Comparison of ENCODE assay signal across 1 cellular context in the genomic region with DNA sequence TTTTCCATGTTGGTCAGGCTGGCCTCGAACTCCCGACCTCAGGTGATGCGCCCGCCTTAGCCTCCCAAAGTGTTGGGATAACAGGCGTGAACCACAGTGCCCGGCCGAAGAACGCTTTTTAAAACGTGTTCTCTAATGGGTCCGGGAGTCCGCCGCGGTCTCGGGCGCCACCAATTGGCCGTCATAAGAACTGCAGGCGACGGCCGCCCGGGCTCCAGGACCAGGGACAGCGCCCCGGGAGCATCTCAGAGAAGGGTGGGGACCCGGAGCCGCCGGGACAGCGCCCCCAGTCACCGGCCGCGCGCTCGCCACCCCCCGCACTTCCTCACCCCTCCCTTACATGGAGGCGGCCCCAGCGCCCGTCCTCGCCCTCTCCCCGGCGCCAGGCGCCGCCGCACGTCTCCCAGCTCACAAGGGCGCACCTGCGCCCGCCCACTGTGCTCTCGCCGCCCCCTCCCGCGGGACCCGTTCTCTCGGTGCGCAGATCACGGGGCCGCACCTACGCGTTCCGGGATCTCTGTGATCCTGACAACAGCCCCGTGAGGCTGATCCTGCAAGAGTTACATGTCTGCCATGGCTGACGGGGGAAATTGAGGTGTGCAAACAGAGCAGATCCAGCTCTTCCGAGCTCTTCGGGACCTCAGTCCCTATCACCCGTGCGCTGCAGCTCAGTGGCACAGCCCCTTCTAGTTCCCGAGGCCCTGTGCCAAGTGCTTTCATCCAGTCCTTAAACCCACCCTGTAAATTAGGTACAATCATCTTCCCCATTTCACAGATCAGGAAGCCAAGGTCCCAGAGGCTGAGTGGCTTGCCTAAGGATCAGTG.
A peak's percentile ranks its signal among the peaks of the same experiment; 100 is the strongest.
TF ChIP-seq lines count a peak whose summit lies in the region.

No MANE protein-coding gene starts in this region.

TF ChIP-seq in HEK293, 187 proteins besides CTCF, POLR2A, EP300 and RAD21 (continued from another document and continues in another):
- TF ChIP-seq, protein P1, sequence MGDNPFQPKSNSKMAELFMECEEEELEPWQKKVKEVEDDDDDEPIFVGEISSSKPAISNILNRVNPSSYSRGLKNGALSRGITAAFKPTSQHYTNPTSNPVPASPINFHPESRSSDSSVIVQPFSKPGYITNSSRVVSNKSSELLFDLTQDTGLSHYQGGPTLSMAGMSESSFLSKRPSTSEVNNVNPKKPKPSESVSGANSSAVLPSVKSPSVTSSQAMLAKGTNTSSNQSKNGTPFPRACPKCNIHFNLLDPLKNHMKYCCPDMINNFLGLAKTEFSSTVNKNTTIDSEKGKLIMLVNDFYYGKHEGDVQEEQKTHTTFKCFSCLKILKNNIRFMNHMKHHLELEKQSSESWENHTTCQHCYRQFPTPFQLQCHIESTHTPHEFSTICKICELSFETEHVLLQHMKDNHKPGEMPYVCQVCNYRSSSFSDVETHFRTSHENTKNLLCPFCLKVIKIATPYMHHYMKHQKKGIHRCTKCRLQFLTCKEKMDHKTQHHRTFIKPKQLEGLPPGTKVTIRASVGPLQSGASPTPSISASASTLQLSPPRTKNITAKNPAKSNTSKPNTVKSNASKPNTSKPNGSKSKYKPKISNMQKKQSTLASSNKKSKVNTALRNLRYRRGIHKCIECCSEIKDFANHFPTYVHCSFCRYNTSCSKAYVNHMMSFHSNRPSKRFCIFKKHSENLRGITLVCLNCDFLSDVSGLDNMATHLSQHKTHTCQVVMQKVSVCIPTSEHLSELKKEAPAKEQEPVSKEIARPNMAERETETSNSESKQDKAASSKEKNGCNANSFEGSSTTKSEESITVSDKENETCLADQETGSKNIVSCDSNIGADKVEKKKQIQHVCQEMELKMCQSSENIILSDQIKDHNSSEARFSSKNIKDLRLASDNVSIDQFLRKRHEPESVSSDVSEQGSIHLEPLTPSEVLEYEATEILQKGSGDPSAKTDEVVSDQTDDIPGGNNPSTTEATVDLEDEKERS (tag by site-specific recombination; IDR thresholded peaks at IDR 0.05) = no peak
- peak; percentile 88; the same call in 1 of the 2 replicates for TF ChIP-seq ZNF561 (tag by site-specific recombination; IDR thresholded peaks at IDR 0.05; ENCODE audit: borderline replicate concordance)
- TF ChIP-seq, protein P2, sequence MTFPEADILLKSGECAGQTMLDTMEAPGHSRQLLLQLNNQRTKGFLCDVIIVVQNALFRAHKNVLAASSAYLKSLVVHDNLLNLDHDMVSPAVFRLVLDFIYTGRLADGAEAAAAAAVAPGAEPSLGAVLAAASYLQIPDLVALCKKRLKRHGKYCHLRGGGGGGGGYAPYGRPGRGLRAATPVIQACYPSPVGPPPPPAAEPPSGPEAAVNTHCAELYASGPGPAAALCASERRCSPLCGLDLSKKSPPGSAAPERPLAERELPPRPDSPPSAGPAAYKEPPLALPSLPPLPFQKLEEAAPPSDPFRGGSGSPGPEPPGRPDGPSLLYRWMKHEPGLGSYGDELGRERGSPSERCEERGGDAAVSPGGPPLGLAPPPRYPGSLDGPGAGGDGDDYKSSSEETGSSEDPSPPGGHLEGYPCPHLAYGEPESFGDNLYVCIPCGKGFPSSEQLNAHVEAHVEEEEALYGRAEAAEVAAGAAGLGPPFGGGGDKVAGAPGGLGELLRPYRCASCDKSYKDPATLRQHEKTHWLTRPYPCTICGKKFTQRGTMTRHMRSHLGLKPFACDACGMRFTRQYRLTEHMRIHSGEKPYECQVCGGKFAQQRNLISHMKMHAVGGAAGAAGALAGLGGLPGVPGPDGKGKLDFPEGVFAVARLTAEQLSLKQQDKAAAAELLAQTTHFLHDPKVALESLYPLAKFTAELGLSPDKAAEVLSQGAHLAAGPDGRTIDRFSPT (tag by site-specific recombination; IDR thresholded peaks at IDR 0.05) = no peak
- TF ChIP-seq ZNF174 (tag by site-specific recombination; IDR thresholded peaks at IDR 0.05) = no peak
- TF ChIP-seq ZFP37 (tag by site-specific recombination; IDR thresholded peaks at IDR 0.05) = peak; percentile 73; the same call in 1 of the 2 replicates
- no peak for TF ChIP-seq ZNF37A (tag by site-specific recombination; IDR thresholded peaks at IDR 0.05)
- TF ChIP-seq, protein P3, sequence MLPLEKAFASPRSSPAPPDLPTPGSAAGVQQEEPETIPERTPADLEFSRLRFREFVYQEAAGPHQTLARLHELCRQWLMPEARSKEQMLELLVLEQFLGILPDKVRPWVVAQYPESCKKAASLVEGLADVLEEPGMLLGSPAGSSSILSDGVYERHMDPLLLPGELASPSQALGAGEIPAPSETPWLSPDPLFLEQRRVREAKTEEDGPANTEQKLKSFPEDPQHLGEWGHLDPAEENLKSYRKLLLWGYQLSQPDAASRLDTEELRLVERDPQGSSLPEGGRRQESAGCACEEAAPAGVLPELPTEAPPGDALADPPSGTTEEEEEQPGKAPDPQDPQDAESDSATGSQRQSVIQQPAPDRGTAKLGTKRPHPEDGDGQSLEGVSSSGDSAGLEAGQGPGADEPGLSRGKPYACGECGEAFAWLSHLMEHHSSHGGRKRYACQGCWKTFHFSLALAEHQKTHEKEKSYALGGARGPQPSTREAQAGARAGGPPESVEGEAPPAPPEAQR (tag by site-specific recombination; IDR thresholded peaks at IDR 0.05) = no peak
- no peak for TF ChIP-seq OSR2 (tag by site-specific recombination; IDR thresholded peaks at IDR 0.05)
- no peak for TF ChIP-seq ZNF292 (tag by site-specific recombination; IDR thresholded peaks at IDR 0.05; ENCODE audit: borderline replicate concordance, low read depth)
- no peak for TF ChIP-seq MYNN (tag by site-specific recombination; IDR thresholded peaks at IDR 0.05; ENCODE audit: borderline replicate concordance)
- TF ChIP-seq, protein P4, sequence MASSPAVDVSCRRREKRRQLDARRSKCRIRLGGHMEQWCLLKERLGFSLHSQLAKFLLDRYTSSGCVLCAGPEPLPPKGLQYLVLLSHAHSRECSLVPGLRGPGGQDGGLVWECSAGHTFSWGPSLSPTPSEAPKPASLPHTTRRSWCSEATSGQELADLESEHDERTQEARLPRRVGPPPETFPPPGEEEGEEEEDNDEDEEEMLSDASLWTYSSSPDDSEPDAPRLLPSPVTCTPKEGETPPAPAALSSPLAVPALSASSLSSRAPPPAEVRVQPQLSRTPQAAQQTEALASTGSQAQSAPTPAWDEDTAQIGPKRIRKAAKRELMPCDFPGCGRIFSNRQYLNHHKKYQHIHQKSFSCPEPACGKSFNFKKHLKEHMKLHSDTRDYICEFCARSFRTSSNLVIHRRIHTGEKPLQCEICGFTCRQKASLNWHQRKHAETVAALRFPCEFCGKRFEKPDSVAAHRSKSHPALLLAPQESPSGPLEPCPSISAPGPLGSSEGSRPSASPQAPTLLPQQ (tag by site-specific recombination; IDR thresholded peaks at IDR 0.05) = peak; percentile 76
- no peak for TF ChIP-seq ZNF560 (tag by site-specific recombination; IDR thresholded peaks at IDR 0.05; ENCODE audit: borderline replicate concordance)
- TF ChIP-seq KLF10 (tag by site-specific recombination; IDR thresholded peaks at IDR 0.05) = peak; percentile 86
- TF ChIP-seq OVOL3 (tag by site-specific recombination; IDR thresholded peaks at IDR 0.05) = 0 out of 2 replicates have a peak, but pooled peaks have one; percentile 24
- peak; percentile 95 for TF ChIP-seq ZNF660 (tag by site-specific recombination; IDR thresholded peaks at IDR 0.05)
- TF ChIP-seq, protein P5, sequence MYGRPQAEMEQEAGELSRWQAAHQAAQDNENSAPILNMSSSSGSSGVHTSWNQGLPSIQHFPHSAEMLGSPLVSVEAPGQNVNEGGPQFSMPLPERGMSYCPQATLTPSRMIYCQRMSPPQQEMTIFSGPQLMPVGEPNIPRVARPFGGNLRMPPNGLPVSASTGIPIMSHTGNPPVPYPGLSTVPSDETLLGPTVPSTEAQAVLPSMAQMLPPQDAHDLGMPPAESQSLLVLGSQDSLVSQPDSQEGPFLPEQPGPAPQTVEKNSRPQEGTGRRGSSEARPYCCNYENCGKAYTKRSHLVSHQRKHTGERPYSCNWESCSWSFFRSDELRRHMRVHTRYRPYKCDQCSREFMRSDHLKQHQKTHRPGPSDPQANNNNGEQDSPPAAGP (tag by site-specific recombination; IDR thresholded peaks at IDR 0.05) = peak; percentile 97
- no peak for TF ChIP-seq ZNF202 (tag by site-specific recombination; IDR thresholded peaks at IDR 0.05; ENCODE audit: borderline replicate concordance)
- TF ChIP-seq ZIC2 (tag by site-specific recombination; IDR thresholded peaks at IDR 0.05) = peak; percentile 55
- no peak for TF ChIP-seq ZNF114 (tag by site-specific recombination; IDR thresholded peaks at IDR 0.05)
- TF ChIP-seq ZNF239 (tag by site-specific recombination; IDR thresholded peaks at IDR 0.05) = no peak
- no peak for TF ChIP-seq ZNF350 (tag by site-specific recombination; IDR thresholded peaks at IDR 0.05)
- TF ChIP-seq, protein P6, sequence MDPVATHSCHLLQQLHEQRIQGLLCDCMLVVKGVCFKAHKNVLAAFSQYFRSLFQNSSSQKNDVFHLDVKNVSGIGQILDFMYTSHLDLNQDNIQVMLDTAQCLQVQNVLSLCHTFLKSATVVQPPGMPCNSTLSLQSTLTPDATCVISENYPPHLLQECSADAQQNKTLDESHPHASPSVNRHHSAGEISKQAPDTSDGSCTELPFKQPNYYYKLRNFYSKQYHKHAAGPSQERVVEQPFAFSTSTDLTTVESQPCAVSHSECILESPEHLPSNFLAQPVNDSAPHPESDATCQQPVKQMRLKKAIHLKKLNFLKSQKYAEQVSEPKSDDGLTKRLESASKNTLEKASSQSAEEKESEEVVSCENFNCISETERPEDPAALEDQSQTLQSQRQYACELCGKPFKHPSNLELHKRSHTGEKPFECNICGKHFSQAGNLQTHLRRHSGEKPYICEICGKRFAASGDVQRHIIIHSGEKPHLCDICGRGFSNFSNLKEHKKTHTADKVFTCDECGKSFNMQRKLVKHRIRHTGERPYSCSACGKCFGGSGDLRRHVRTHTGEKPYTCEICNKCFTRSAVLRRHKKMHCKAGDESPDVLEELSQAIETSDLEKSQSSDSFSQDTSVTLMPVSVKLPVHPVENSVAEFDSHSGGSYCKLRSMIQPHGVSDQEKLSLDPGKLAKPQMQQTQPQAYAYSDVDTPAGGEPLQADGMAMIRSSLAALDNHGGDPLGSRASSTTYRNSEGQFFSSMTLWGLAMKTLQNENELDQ (tag by site-specific recombination; IDR thresholded peaks at IDR 0.05; ENCODE audit: low read depth) = no peak
- TF ChIP-seq, protein P7, sequence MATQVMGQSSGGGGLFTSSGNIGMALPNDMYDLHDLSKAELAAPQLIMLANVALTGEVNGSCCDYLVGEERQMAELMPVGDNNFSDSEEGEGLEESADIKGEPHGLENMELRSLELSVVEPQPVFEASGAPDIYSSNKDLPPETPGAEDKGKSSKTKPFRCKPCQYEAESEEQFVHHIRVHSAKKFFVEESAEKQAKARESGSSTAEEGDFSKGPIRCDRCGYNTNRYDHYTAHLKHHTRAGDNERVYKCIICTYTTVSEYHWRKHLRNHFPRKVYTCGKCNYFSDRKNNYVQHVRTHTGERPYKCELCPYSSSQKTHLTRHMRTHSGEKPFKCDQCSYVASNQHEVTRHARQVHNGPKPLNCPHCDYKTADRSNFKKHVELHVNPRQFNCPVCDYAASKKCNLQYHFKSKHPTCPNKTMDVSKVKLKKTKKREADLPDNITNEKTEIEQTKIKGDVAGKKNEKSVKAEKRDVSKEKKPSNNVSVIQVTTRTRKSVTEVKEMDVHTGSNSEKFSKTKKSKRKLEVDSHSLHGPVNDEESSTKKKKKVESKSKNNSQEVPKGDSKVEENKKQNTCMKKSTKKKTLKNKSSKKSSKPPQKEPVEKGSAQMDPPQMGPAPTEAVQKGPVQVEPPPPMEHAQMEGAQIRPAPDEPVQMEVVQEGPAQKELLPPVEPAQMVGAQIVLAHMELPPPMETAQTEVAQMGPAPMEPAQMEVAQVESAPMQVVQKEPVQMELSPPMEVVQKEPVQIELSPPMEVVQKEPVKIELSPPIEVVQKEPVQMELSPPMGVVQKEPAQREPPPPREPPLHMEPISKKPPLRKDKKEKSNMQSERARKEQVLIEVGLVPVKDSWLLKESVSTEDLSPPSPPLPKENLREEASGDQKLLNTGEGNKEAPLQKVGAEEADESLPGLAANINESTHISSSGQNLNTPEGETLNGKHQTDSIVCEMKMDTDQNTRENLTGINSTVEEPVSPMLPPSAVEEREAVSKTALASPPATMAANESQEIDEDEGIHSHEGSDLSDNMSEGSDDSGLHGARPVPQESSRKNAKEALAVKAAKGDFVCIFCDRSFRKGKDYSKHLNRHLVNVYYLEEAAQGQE (tag by site-specific recombination; IDR thresholded peaks at IDR 0.05) = peak; percentile 100
- TF ChIP-seq, protein P8, sequence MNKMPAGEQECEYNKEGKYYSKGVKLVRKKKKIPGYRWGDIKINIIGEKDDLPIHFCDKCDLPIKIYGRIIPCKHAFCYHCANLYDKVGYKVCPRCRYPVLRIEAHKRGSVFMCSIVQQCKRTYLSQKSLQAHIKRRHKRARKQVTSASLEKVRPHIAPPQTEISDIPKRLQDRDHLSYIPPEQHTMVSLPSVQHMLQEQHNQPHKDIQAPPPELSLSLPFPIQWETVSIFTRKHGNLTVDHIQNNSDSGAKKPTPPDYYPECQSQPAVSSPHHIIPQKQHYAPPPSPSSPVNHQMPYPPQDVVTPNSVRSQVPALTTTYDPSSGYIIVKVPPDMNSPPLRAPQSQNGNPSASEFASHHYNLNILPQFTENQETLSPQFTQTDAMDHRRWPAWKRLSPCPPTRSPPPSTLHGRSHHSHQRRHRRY (tag by site-specific recombination; IDR thresholded peaks at IDR 0.05) = no peak
- TF ChIP-seq ZNF585B (tag by site-specific recombination; IDR thresholded peaks at IDR 0.05) = no peak
- TF ChIP-seq, protein P9, sequence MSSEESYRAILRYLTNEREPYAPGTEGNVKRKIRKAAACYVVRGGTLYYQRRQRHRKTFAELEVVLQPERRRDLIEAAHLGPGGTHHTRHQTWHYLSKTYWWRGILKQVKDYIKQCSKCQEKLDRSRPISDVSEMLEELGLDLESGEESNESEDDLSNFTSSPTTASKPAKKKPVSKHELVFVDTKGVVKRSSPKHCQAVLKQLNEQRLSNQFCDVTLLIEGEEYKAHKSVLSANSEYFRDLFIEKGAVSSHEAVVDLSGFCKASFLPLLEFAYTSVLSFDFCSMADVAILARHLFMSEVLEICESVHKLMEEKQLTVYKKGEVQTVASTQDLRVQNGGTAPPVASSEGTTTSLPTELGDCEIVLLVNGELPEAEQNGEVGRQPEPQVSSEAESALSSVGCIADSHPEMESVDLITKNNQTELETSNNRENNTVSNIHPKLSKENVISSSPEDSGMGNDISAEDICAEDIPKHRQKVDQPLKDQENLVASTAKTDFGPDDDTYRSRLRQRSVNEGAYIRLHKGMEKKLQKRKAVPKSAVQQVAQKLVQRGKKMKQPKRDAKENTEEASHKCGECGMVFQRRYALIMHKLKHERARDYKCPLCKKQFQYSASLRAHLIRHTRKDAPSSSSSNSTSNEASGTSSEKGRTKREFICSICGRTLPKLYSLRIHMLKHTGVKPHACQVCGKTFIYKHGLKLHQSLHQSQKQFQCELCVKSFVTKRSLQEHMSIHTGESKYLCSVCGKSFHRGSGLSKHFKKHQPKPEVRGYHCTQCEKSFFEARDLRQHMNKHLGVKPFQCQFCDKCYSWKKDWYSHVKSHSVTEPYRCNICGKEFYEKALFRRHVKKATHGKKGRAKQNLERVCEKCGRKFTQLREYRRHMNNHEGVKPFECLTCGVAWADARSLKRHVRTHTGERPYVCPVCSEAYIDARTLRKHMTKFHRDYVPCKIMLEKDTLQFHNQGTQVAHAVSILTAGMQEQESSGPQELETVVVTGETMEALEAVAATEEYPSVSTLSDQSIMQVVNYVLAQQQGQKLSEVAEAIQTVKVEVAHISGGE (tag by site-specific recombination; conservative IDR thresholded peaks at IDR 0.05; ENCODE audit: low read depth) = no peak; the same call in 1 of the 2 replicates
- no peak for TF ChIP-seq ZNF677 (tag by site-specific recombination; IDR thresholded peaks at IDR 0.05)
- TF ChIP-seq ZNF837 (tag by site-specific recombination; IDR thresholded peaks at IDR 0.05) = no peak
- TF ChIP-seq ZNF768 (tag by site-specific recombination; IDR thresholded peaks at IDR 0.05) = peak; percentile 84
